ENCODE assay signal across 10 cellular contexts in the genomic region with DNA sequence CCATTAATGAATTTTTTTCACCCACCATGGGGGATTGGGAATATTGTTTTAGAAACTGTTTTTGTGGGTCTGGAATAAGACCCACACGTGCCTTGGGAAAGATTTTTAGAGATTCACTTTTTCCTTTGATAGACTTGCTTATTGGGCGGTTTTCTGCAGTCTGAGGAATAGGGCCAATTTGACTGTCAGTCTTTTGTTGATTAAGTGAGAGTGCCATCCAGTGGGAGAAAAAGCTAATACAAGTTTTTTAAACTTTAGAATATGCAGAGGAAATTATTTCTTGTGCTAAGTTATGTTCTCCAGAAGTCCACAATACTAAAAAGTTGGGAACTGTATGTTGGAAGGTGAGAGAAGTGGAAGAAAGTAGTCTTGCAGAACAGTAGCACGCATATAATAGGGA. TPM values are rescaled to one million over a fixed set of nuclear protein-coding genes. Genes with fewer than 3 reads are reported as not detected.
DNase-seq lines count a peak whose midpoint lies in the region; ATAC-seq and TF ChIP-seq lines count a peak whose summit lies in the region.
"Had no signal": no experiment of that assay in that cellular context is flagged by ENCODE, and none has a peak within 500 bp of the region (broad histone marks: within the 10 kb centered on the region; RNA-seq: fewer than 3 reads in every experiment).

No MANE protein-coding gene starts in this region.

- TF ChIP-seq CTCF in left ventricle myocardium inferior (IDR thresholded peaks at IDR 0.05; ENCODE audit: borderline replicate concordance) (peak; percentile 28), fibroblast of mammary gland (conservative IDR thresholded peaks at IDR 0.05; ENCODE audit: control insufficient read depth, insufficient read depth, low read depth, low read length) (peak; percentile 44), vagina (IDR thresholded peaks at IDR 0.05) (no peak)

- H3K4me3 Mint-ChIP-seq in effector memory CD8-positive, alpha-beta T cell, result no peak overlapping the region

- intact Hi-C loops in left ventricle myocardium inferior (cut with micrococcal nuclease) (no loop called here), left cardiac atrium (cut with DNase I) (no loop called here), vagina (cut with DNase I) (no loop called here)

- H3K36me3 ChIP-seq in left ventricle myocardium inferior, result no peaks in the 10 kb centered on the region
- H3K36me3 ChIP-seq in vagina, result no peaks in the 10 kb centered on the region

- no peaks in the 10 kb centered on the region for H3K36me3 Mint-ChIP-seq in effector memory CD8-positive, alpha-beta T cell (ENCODE audit: insufficient read depth)

- H3K27me3 ChIP-seq in left ventricle myocardium inferior (ENCODE audit: low read depth) (no peaks in the 10 kb centered on the region), vagina (no peaks in the 10 kb centered on the region)

- H3K4me3 ChIP-seq in left ventricle myocardium inferior, result no peak overlapping the region
- no peak overlapping the region for H3K4me3 ChIP-seq in fibroblast of mammary gland (ENCODE audit: control insufficient read depth, low read depth, low read length)
- H3K4me3 ChIP-seq in vagina, result no peak overlapping the region

- peaks cover 2 to 3% of the 10 kb centered on the region in 2 donors for H3K4me1 Mint-ChIP-seq in effector memory CD8-positive, alpha-beta T cell (ENCODE audit: low read depth in 2 of 2)

- no peak overlapping the region for H3K27ac ChIP-seq in left ventricle myocardium inferior (replicated peaks)
- H3K27ac ChIP-seq in vagina, result no peak overlapping the region

- H3K9me3 Mint-ChIP-seq in effector memory CD8-positive, alpha-beta T cell, result no peaks in the 10 kb centered on the region

- DNase-seq in left ventricle myocardium inferior (no peak), left cardiac atrium (no peak), OCI-M1 (lab: John Stamatoyannopoulos, UW) (peak; percentile 50), fibroblast of mammary gland (ENCODE audit: low read depth) (peak; percentile 37), vagina (ENCODE audit: extremely low spot score in 2 of 2) (no peak), GF-D8 (lab: John Stamatoyannopoulos, UW) (no peak)
- DNase-seq in effector memory CD8-positive, alpha-beta T cell, result no peak
- DNase-seq: GDM1, NCI-H1930 had no signal

- no peak for TF ChIP-seq POLR2A in vagina (IDR thresholded peaks at IDR 0.05)

- H3K4me1 ChIP-seq in left ventricle myocardium inferior, result no peaks in the 10 kb centered on the region
- no peaks in the 10 kb centered on the region for H3K4me1 ChIP-seq in vagina

- ATAC-seq in left cardiac atrium (no peak), GM18502 (IDR thresholded peaks at IDR 0.05; ENCODE audit: poor library complexity, unreplicated experiment) (no peak)
- ATAC-seq in effector memory CD8-positive, alpha-beta T cell (replicated peaks), result no peak

- no peaks in the 10 kb centered on the region for H3K27me3 Mint-ChIP-seq in effector memory CD8-positive, alpha-beta T cell

- H3K27ac Mint-ChIP-seq in effector memory CD8-positive, alpha-beta T cell, result no peak overlapping the region

- no peaks in the 10 kb centered on the region for H3K9me3 ChIP-seq in left ventricle myocardium inferior (replicated peaks)
- no peaks in the 10 kb centered on the region for H3K9me3 ChIP-seq in vagina

RNA-seq across cellular contexts. Expression of gene PRMT3, which starts 56.1 kb away (rescaled TPM):
- total RNA-seq in left ventricle myocardium inferior (11.4 TPM), left cardiac atrium (10 to 100 TPM; 12.1 to 12.5 TPM), vagina (17.7 TPM)

Comparison
In these comparisons a context has a peak if more than half of its experiments do, and no peak if none do; other contexts are left out.
1. DNase-seq: peak in OCI-M1 (single experiment) and fibroblast of mammary gland (single experiment); none in left ventricle myocardium inferior (single experiment), left cardiac atrium (single experiment), effector memory CD8-positive, alpha-beta T cell (0 of 3), vagina (0 of 2) and GF-D8 (single experiment).
2. CTCF ChIP-seq: peak in left ventricle myocardium inferior (single experiment) and fibroblast of mammary gland (single experiment); none in vagina (0 of 3).